ENCODE assay signal across 8 cellular contexts in genomic region chr1:32107742-32108661, GRCh38. TPM values are rescaled to one million over a fixed set of nuclear protein-coding genes. Genes with fewer than 3 reads are reported as not detected.
DNase-seq lines count a peak whose midpoint lies in the region; ATAC-seq and TF ChIP-seq lines count a peak whose summit lies in the region.

KPNA6 (plus strand) TSS chr1:32108056; CDS start chr1:32108131, 75 bp downstream.

- H3K79me2 ChIP-seq in KMS-11 (ENCODE audit: insufficient read depth, low read depth) = peaks cover 53% of the 10 kb centered on the region

- H3K4me3 ChIP-seq in KMS-11 (IDR thresholded peaks at IDR 0.05; ENCODE audit: insufficient read depth, low read depth, low read length) = peak within 1 kb of the TSS; percentile 81
- peak within 1 kb of the TSS; percentile 82 to 93 for H3K4me3 ChIP-seq in Panc1 (ENCODE audit: low read depth in 2 of 2, low read length in 2 of 2)
- H3K4me3 ChIP-seq in esophagus (ENCODE audit: low read depth in 1 of 2, low read length in 2 of 2) = peak within 1 kb of the TSS; percentile 74 to 99
- peak within 1 kb of the TSS; percentile 99 for H3K4me3 ChIP-seq in mucosa of stomach (ENCODE audit: low read length)

- peak within 1 kb of the TSS; percentile 77 for H3K27ac ChIP-seq in KMS-11
- H3K27ac ChIP-seq in Panc1 (ENCODE audit: low read length) = peak within 1 kb of the TSS; percentile 94
- H3K27ac ChIP-seq in esophagus (ENCODE audit: low read depth in 2 of 2, low read length in 1 of 2) = peak within 1 kb of the TSS; percentile 92 to 99

- H3K4me2 ChIP-seq in KMS-11 = peak within 1 kb of the TSS; percentile 92

- H3K4me1 Mint-ChIP-seq in activated T-cell treated with anti-CD3 and anti-CD28 coated beads, Interleukin-2, amount 50 U/mL, for 24 hours (ENCODE audit: low read depth) = peaks cover 41% of the 10 kb centered on the region

- H4K20me1 ChIP-seq in KMS-11 (ENCODE audit: insufficient read depth) = peaks cover 4% of the 10 kb centered on the region; the same call in 1 of the 2 replicates

- peak within 1 kb of the TSS; percentile 77 for H2AFZ ChIP-seq in KMS-11 (ENCODE audit: low read depth)

- H3K36me3 Mint-ChIP-seq in activated T-cell treated with anti-CD3 and anti-CD28 coated beads, Interleukin-2, amount 50 U/mL, for 24 hours (ENCODE audit: low read depth) = peaks cover 40% of the 10 kb centered on the region

- H3K27me3 ChIP-seq in KMS-11 (ENCODE audit: insufficient read depth, low read depth) (no peaks in the 10 kb centered on the region), Panc1 (ENCODE audit: control insufficient read depth, insufficient read depth, low read length) (no peaks in the 10 kb centered on the region), esophagus (ENCODE audit: control insufficient read depth in 1 of 2, insufficient read depth in 2 of 2, low read length in 2 of 2) (no peaks in the 10 kb centered on the region), mucosa of stomach (ENCODE audit: control insufficient read depth, insufficient read depth, low read length) (no peaks in the 10 kb centered on the region)

- TF ChIP-seq CTCF in KMS-11 (conservative IDR thresholded peaks at IDR 0.05; ENCODE audit: low read depth, low read length) (no peak), Panc1 (IDR thresholded peaks at IDR 0.05) (no peak)

- H3K4me1 ChIP-seq in KMS-11 (ENCODE audit: low read depth, poor library complexity, severe bottlenecking) (peaks cover 34% of the 10 kb centered on the region), Panc1 (ENCODE audit: control insufficient read depth, insufficient read depth, low read length) (peaks cover 19% of the 10 kb centered on the region; the same call in 1 of the 2 replicates), esophagus (ENCODE audit: control insufficient read depth in 2 of 2, insufficient read depth in 2 of 2, low read length in 1 of 2) (no peaks in the 10 kb centered on the region), mucosa of stomach (ENCODE audit: control insufficient read depth, insufficient read depth, low read length) (peaks cover 22% of the 10 kb centered on the region)

- H3K9me3 ChIP-seq in Panc1 (ENCODE audit: control insufficient read depth, insufficient read depth, low read depth, low read length) (no peaks in the 10 kb centered on the region), esophagus (ENCODE audit: control insufficient read depth in 2 of 2, insufficient read depth in 1 of 2, low read depth in 1 of 2, low read length in 1 of 2) (no peaks in the 10 kb centered on the region), mucosa of stomach (ENCODE audit: control insufficient read depth, low read length) (no peaks in the 10 kb centered on the region)

- POLR2A ChIA-PET in Panc1 (lab: Charles Lee) = interaction anchor here (0.6 to 1.0 kb wide), 4 partner anchors 26 to 675 kb away, joined by 3 to 6 read pairs (median 4); no protein-coding TSS in a partner anchor

- intact Hi-C loops in Panc1 (cut with micrococcal nuclease; ENCODE audit: unreplicated experiment) = no loop called here

- H3K36me3 ChIP-seq in KMS-11 (ENCODE audit: insufficient read depth) = no peaks in the 10 kb centered on the region
- H3K36me3 ChIP-seq in Panc1 (ENCODE audit: control insufficient read depth, insufficient read depth, low read length) = peaks cover 7% of the 10 kb centered on the region; the same call in 1 of the 2 replicates
- no peaks in the 10 kb centered on the region for H3K36me3 ChIP-seq in esophagus (ENCODE audit: control insufficient read depth in 2 of 2, insufficient read depth in 2 of 2, low read length in 1 of 2)
- H3K36me3 ChIP-seq in mucosa of stomach (ENCODE audit: control insufficient read depth, insufficient read depth, low read length) = no peaks in the 10 kb centered on the region

- in situ Hi-C loops in Panc1 (cut with HindIII; ENCODE audit: low pct_unique_long_range_greater_than_20kb, low sequenced_read_pairs) = no loop called here

- H3K27me3 Mint-ChIP-seq in activated T-cell treated with anti-CD3 and anti-CD28 coated beads, Interleukin-2, amount 50 U/mL, for 24 hours = no peaks in the 10 kb centered on the region

- ATAC-seq in GM21526 (IDR thresholded peaks at IDR 0.05; ENCODE audit: low FRiP score, unreplicated experiment) (peak; percentile 68), Panc1 (peak; percentile 85)

- no peaks in the 10 kb centered on the region for H3K9me3 Mint-ChIP-seq in activated T-cell treated with anti-CD3 and anti-CD28 coated beads, Interleukin-2, amount 50 U/mL, for 24 hours

- H3K9ac ChIP-seq in KMS-11 (peak within 1 kb of the TSS; percentile 73), mucosa of stomach (ENCODE audit: low read length) (peak within 1 kb of the TSS; percentile 89)

- no TSS peak for BruUV-seq in Panc1 (replicated peaks; lab: Mats Ljungman, UMichigan)

- CTCF ChIA-PET in Panc1 (lab: Charles Lee) = interaction anchor here (0.6 to 0.7 kb wide), 3 partner anchors 19 to 76 kb away, joined by 3 to 15 read pairs (median 9); no protein-coding TSS in a partner anchor

- WGBS in esophagus, 2 donors = 0 to 1% methylated on average over 45 of the region's 45 CpGs

- peak; percentile 78 for DNase-seq in D341Med (ENCODE audit: low spot score)
- DNase-seq in Panc1 (ENCODE audit: low read depth, low spot score) = peak; percentile 92
- DNase-seq in activated T-cell treated with anti-CD3 and anti-CD28 coated beads, Interleukin-2, amount 50 U/mL, for 24 hours = peak; percentile 91
- DNase-seq in stimulated activated CD8-positive, alpha-beta memory T cell treated with anti-CD3 and anti-CD28 coated beads, Interleukin-4, amount 100 ng/mL, for 48 hours = peak; percentile 90

- H3K4me3 Mint-ChIP-seq in activated T-cell treated with anti-CD3 and anti-CD28 coated beads, Interleukin-2, amount 50 U/mL, for 24 hours = peak within 1 kb of the TSS; percentile 100

- H3K27ac Mint-ChIP-seq in activated T-cell treated with anti-CD3 and anti-CD28 coated beads, Interleukin-2, amount 50 U/mL, for 24 hours = peak within 1 kb of the TSS; percentile 99

RNA-seq across cellular contexts. Expression of gene KPNA6, which starts in this region (rescaled TPM):
- total RNA-seq in Panc1 (2021; ENCODE audit: unreplicated experiment) = 116 TPM
- 21.6 TPM for polyA plus RNA-seq in Panc1 (2012; ENCODE audit: insufficient read length)
- polyA plus RNA-seq in esophagus = 1 to 10 TPM; 6.9 to 9.9 TPM

Comparison
In these comparisons a context has a peak if more than half of its experiments do, and no peak if none do; other contexts are left out.
1. Peak in every context shown above with its lines: DNase-seq, ATAC-seq, H3K4me3 ChIP-seq and H3K27ac ChIP-seq.